Comparison of ENCODE assay signal across 2 cellular contexts in the genomic region with DNA sequence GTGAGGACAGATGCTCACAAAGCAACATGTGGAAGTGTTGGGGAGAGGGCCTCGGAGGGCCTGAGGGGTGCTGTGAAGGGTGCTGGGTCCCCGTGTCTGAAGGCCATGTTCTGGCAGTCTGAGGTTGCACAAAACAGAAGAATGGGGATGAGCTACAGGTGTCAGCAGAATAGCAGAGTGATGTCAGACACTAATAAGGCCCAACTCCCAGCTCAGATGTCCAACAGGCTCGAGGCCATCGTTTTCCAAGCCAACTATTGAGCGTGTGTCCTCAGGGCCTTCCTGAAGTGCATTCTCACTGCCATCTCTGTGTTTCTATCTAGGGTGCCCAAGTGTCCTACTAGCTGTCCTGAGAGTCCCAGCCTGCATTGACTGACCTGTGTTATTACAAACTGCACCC.
TF ChIP-seq lines count a peak whose summit lies in the region.

No MANE protein-coding gene starts in this region.

TF ChIP-seq in HEK293, 187 proteins besides CTCF, POLR2A, EP300 and RAD21:
- peak; percentile 94 for TF ChIP-seq SCRT2 (tag by site-specific recombination; IDR thresholded peaks at IDR 0.05)
- TF ChIP-seq, protein P1, sequence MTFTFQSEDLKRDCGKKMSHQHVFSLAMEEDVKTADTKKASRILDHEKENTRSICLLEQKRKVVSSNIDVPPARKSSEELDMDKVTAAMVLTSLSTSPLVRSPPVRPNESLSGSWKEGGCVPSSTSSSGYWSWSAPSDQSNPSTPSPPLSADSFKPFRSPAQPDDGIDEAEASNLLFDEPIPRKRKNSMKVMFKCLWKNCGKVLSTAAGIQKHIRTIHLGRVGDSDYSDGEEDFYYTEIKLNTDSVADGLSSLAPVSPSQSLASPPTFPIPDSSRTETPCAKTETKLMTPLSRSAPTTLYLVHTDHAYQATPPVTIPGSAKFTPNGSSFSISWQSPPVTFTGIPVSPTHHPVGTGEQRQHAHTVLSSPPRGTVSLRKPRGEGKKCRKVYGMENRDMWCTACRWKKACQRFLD (tag by site-specific recombination; IDR thresholded peaks at IDR 0.05), result no peak
TF ChIP-seq in HEK293: peak in this region for 1.

TF ChIP-seq in HepG2, 621 proteins besides CTCF, POLR2A, EP300 and RAD21:
- TF ChIP-seq, protein P2, sequence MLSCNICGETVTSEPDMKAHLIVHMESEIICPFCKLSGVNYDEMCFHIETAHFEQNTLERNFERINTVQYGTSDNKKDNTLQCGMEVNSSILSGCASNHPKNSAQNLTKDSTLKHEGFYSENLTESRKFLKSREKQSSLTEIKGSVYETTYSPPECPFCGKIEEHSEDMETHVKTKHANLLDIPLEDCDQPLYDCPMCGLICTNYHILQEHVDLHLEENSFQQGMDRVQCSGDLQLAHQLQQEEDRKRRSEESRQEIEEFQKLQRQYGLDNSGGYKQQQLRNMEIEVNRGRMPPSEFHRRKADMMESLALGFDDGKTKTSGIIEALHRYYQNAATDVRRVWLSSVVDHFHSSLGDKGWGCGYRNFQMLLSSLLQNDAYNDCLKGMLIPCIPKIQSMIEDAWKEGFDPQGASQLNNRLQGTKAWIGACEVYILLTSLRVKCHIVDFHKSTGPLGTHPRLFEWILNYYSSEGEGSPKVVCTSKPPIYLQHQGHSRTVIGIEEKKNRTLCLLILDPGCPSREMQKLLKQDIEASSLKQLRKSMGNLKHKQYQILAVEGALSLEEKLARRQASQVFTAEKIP (CRISPR knock-in tag; IDR thresholded peaks at IDR 0.05; ENCODE audit: borderline replicate concordance), result no peak
- TF ChIP-seq, protein P3, sequence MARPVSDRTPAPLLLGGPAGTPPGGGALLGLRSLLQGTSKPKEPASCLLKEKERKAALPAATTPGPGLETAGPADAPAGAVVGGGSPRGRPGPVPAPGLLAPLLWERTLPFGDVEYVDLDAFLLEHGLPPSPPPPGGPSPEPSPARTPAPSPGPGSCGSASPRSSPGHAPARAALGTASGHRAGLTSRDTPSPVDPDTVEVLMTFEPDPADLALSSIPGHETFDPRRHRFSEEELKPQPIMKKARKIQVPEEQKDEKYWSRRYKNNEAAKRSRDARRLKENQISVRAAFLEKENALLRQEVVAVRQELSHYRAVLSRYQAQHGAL (CRISPR knock-in tag; IDR thresholded peaks at IDR 0.05; ENCODE audit: not compliant biosample characterization), result no peak
- TF ChIP-seq CCAR2 (optimal IDR thresholded peaks at IDR 0.05; ENCODE audit: low read depth, low read length) (no peak), MBD4 (IDR thresholded peaks at IDR 0.05; ENCODE audit: borderline replicate concordance, low read length) (no peak), MEIS2 (CRISPR knock-in tag; IDR thresholded peaks at IDR 0.05) (no peak), ZNF143 (CRISPR knock-in tag; IDR thresholded peaks at IDR 0.05) (no peak)
- TF ChIP-seq, protein P4, sequence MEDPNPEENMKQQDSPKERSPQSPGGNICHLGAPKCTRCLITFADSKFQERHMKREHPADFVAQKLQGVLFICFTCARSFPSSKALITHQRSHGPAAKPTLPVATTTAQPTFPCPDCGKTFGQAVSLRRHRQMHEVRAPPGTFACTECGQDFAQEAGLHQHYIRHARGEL (CRISPR knock-in tag; IDR thresholded peaks at IDR 0.05), result no peak
